Comparison of ENCODE assay signal across 34 cellular contexts in genomic region chr6:148986608-148987007, GRCh38.
"Had no signal": no experiment of that assay in that cellular context is flagged by ENCODE, and none has a peak within 500 bp of the region (broad histone marks: within the 10 kb centered on the region; RNA-seq: fewer than 3 reads in every experiment).

No MANE protein-coding gene starts in this region.

- H3K9me3 ChIP-seq: neutrophil, ovary, psoas muscle, spleen, suprapubic skin, thoracic aorta, thyroid gland, tibial nerve, upper lobe of left lung, vagina had no signal

- H3K27me3 ChIP-seq: neutrophil, ovary, spleen, suprapubic skin, thyroid gland, tibial nerve, upper lobe of left lung, vagina had no signal

- H3K4me1 Mint-ChIP-seq: stimulated activated naive CD8-positive, alpha-beta T cell treated with anti-CD3 and anti-CD28 coated beads, Interleukin-15, amount 100 ng/mL, for 72 hours had no signal

- H3K36me3 Mint-ChIP-seq: naive thymus-derived CD4-positive, alpha-beta T cell; natural killer cell had no signal

- H3K4me1 ChIP-seq: psoas muscle, suprapubic skin, upper lobe of left lung, vagina had no signal

- H3K27ac ChIP-seq: neutrophil, ovary, parathyroid adenoma, psoas muscle, skin epidermis, spleen, suprapubic skin, thoracic aorta, thyroid gland, tibial nerve, upper lobe of left lung, vagina had no signal

- H3K9me3 Mint-ChIP-seq: naive thymus-derived CD4-positive, alpha-beta T cell; natural killer cell; nephron; stimulated activated memory B cell treated with anti-CD40 and anti-IgM and Interleukin-4, amounts not matched to agents 10 μg/mL and 1 μg/mL and 100 μg/mL, for 72 hours; stimulated activated naive CD8-positive, alpha-beta T cell treated with anti-CD3 and anti-CD28 coated beads, Interleukin-15, amount 100 ng/mL, for 72 hours had no signal

- H3K27me3 Mint-ChIP-seq: stimulated activated memory B cell treated with anti-CD40 and anti-IgM and Interleukin-4, amounts not matched to agents 10 μg/mL and 1 μg/mL and 100 μg/mL, for 72 hours; stimulated activated naive CD8-positive, alpha-beta T cell treated with anti-CD3 and anti-CD28 coated beads, Interleukin-15, amount 100 ng/mL, for 72 hours had no signal

- ATAC-seq: naive thymus-derived CD4-positive, alpha-beta T cell; natural killer cell; psoas muscle; right cardiac atrium; sciatic nerve; stimulated activated memory B cell treated with anti-CD40 and anti-IgM and Interleukin-4, amounts not matched to agents 10 μg/mL and 1 μg/mL and 100 μg/mL, for 72 hours; stimulated activated naive CD8-positive, alpha-beta T cell treated with anti-CD3 and anti-CD28 coated beads, Interleukin-15, amount 100 ng/mL, for 72 hours; stimulated activated naive CD8-positive, alpha-beta T cell treated with anti-CD3 and anti-CD28 coated beads, Interleukin-15, Interleukin-2, amounts not matched to agents 100 U/mL and 50 U/mL, for 24 hours had no signal

- FAIRE-seq: urothelium cell line had no signal

- H3K36me3 ChIP-seq: neutrophil, ovary, suprapubic skin, thoracic aorta, thyroid gland, tibial nerve, upper lobe of left lung, vagina had no signal

- H3K4me2 ChIP-seq: smooth muscle cell had no signal

- DNase-seq: naive thymus-derived CD4-positive, alpha-beta T cell; natural killer cell; occipital lobe; ovary; posterior cingulate gyrus; psoas muscle; right cardiac atrium; spleen; stimulated activated CD4-positive, alpha-beta T cell treated with anti-CD3 and anti-CD28 coated beads, Interleukin-12 subunit alpha, Interleukin-12 subunit beta, amount 100 ng/mL, for 4 hours; stimulated activated CD4-positive, alpha-beta T cell treated with anti-CD3 and anti-CD28 coated beads, Interleukin-1b, Interleukin-23, amount 100 ng/mL, for 48 hours; stimulated activated CD4-positive, alpha-beta T cell treated with anti-CD3 and anti-CD28 coated beads, Interleukin-4, amount 100 ng/mL, for 1 hour; stimulated activated CD4-positive, alpha-beta T cell treated with anti-CD3 and anti-CD28 coated beads, Interleukin-4, amount 100 ng/mL, for 4 hours; stimulated activated CD8-positive, alpha-beta memory T cell treated with anti-CD3 and anti-CD28 coated beads, Interleukin-4, amount 100 ng/mL, for 48 hours; stimulated activated naive CD4-positive, alpha-beta T cell; stimulated activated naive CD8-positive, alpha-beta T cell treated with anti-CD3 and anti-CD28 coated beads, Interleukin-15, amount 100 ng/mL, for 72 hours; stimulated activated naive CD8-positive, alpha-beta T cell treated with anti-CD3 and anti-CD28 coated beads, Interleukin-15, Interleukin-2, amounts not matched to agents 100 U/mL and 50 U/mL, for 24 hours; substantia nigra; thyroid gland; trophoblast cell; upper lobe of left lung had no signal

- H3K4me3 Mint-ChIP-seq: naive thymus-derived CD4-positive, alpha-beta T cell; natural killer cell; nephron; neural crest cell; stimulated activated memory B cell treated with anti-CD40 and anti-IgM and Interleukin-4, amounts not matched to agents 10 μg/mL and 1 μg/mL and 100 μg/mL, for 72 hours; stimulated activated naive CD8-positive, alpha-beta T cell treated with anti-CD3 and anti-CD28 coated beads, Interleukin-15, amount 100 ng/mL, for 72 hours had no signal

- H3K4me3 ChIP-seq: ovary, psoas muscle, skin epidermis, smooth muscle cell, spleen, suprapubic skin, thoracic aorta, thyroid gland, tibial nerve, upper lobe of left lung, vagina had no signal

- H3K27ac Mint-ChIP-seq: naive thymus-derived CD4-positive, alpha-beta T cell; natural killer cell; nephron; progenitor cell of endocrine pancreas; stimulated activated memory B cell treated with anti-CD40 and anti-IgM and Interleukin-4, amounts not matched to agents 10 μg/mL and 1 μg/mL and 100 μg/mL, for 72 hours; stimulated activated naive CD8-positive, alpha-beta T cell treated with anti-CD3 and anti-CD28 coated beads, Interleukin-15, amount 100 ng/mL, for 72 hours had no signal
